Comparison of ENCODE assay signal across 1 cellular context in genomic region chr10:88386204-88386877, GRCh38.
TF ChIP-seq lines count a peak whose summit lies in the region.

No MANE protein-coding gene starts in this region.

TF ChIP-seq in GM23338, 12 proteins besides CTCF, POLR2A, EP300 and RAD21 (continued from another document):
- TF ChIP-seq, protein P1, sequence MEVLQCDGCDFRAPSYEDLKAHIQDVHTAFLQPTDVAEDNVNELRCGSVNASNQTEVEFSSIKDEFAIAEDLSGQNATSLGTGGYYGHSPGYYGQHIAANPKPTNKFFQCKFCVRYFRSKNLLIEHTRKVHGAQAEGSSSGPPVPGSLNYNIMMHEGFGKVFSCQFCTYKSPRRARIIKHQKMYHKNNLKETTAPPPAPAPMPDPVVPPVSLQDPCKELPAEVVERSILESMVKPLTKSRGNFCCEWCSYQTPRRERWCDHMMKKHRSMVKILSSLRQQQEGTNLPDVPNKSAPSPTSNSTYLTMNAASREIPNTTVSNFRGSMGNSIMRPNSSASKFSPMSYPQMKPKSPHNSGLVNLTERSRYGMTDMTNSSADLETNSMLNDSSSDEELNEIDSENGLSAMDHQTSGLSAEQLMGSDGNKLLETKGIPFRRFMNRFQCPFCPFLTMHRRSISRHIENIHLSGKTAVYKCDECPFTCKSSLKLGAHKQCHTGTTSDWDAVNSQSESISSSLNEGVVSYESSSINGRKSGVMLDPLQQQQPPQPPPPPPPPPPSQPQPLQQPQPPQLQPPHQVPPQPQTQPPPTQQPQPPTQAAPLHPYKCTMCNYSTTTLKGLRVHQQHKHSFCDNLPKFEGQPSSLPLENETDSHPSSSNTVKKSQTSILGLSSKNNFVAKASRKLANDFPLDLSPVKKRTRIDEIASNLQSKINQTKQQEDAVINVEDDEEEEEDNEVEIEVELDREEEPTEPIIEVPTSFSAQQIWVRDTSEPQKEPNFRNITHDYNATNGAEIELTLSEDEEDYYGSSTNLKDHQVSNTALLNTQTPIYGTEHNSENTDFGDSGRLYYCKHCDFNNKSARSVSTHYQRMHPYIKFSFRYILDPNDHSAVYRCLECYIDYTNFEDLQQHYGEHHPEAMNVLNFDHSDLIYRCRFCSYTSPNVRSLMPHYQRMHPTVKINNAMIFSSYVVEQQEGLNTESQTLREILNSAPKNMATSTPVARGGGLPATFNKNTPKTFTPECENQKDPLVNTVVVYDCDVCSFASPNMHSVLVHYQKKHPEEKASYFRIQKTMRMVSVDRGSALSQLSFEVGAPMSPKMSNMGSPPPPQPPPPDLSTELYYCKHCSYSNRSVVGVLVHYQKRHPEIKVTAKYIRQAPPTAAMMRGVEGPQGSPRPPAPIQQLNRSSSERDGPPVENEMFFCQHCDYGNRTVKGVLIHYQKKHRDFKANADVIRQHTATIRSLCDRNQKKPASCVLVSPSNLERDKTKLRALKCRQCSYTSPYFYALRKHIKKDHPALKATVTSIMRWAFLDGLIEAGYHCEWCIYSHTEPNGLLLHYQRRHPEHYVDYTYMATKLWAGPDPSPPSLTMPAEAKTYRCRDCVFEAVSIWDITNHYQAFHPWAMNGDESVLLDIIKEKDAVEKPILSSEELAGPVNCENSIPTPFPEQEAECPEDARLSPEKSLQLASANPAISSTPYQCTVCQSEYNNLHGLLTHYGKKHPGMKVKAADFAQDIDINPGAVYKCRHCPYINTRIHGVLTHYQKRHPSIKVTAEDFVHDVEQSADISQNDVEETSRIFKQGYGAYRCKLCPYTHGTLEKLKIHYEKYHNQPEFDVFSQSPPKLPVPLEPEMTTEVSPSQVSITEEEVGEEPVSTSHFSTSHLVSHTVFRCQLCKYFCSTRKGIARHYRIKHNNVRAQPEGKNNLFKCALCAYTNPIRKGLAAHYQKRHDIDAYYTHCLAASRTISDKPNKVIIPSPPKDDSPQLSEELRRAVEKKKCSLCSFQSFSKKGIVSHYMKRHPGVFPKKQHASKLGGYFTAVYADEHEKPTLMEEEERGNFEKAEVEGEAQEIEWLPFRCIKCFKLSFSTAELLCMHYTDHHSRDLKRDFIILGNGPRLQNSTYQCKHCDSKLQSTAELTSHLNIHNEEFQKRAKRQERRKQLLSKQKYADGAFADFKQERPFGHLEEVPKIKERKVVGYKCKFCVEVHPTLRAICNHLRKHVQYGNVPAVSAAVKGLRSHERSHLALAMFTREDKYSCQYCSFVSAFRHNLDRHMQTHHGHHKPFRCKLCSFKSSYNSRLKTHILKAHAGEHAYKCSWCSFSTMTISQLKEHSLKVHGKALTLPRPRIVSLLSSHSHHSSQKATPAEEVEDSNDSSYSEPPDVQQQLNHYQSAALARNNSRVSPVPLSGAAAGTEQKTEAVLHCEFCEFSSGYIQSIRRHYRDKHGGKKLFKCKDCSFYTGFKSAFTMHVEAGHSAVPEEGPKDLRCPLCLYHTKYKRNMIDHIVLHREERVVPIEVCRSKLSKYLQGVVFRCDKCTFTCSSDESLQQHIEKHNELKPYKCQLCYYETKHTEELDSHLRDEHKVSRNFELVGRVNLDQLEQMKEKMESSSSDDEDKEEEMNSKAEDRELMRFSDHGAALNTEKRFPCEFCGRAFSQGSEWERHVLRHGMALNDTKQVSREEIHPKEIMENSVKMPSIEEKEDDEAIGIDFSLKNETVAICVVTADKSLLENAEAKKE (CRISPR knock-in tag; IDR thresholded peaks at IDR 0.05): no peak
- TF ChIP-seq STAT1 (IDR thresholded peaks at IDR 0.05; ENCODE audit: unreplicated experiment): no peak
- TF ChIP-seq ETS1 (IDR thresholded peaks at IDR 0.05): no peak
- no peak for TF ChIP-seq EZH2 (IDR thresholded peaks at IDR 0.05; ENCODE audit: low read depth, unreplicated experiment)
- TF ChIP-seq JUNB (IDR thresholded peaks at IDR 0.05; ENCODE audit: unreplicated experiment): no peak
- no peak for TF ChIP-seq ZNF331 (CRISPR knock-in tag; IDR thresholded peaks at IDR 0.05; ENCODE audit: low read depth)
- TF ChIP-seq ZNF114 (CRISPR knock-in tag; IDR thresholded peaks at IDR 0.05): no peak
- TF ChIP-seq, protein P2, sequence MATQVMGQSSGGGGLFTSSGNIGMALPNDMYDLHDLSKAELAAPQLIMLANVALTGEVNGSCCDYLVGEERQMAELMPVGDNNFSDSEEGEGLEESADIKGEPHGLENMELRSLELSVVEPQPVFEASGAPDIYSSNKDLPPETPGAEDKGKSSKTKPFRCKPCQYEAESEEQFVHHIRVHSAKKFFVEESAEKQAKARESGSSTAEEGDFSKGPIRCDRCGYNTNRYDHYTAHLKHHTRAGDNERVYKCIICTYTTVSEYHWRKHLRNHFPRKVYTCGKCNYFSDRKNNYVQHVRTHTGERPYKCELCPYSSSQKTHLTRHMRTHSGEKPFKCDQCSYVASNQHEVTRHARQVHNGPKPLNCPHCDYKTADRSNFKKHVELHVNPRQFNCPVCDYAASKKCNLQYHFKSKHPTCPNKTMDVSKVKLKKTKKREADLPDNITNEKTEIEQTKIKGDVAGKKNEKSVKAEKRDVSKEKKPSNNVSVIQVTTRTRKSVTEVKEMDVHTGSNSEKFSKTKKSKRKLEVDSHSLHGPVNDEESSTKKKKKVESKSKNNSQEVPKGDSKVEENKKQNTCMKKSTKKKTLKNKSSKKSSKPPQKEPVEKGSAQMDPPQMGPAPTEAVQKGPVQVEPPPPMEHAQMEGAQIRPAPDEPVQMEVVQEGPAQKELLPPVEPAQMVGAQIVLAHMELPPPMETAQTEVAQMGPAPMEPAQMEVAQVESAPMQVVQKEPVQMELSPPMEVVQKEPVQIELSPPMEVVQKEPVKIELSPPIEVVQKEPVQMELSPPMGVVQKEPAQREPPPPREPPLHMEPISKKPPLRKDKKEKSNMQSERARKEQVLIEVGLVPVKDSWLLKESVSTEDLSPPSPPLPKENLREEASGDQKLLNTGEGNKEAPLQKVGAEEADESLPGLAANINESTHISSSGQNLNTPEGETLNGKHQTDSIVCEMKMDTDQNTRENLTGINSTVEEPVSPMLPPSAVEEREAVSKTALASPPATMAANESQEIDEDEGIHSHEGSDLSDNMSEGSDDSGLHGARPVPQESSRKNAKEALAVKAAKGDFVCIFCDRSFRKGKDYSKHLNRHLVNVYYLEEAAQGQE (IDR thresholded peaks at IDR 0.05; ENCODE audit: unreplicated experiment): no peak
